Comparison of ENCODE assay signal across 12 cellular contexts in the genomic region with DNA sequence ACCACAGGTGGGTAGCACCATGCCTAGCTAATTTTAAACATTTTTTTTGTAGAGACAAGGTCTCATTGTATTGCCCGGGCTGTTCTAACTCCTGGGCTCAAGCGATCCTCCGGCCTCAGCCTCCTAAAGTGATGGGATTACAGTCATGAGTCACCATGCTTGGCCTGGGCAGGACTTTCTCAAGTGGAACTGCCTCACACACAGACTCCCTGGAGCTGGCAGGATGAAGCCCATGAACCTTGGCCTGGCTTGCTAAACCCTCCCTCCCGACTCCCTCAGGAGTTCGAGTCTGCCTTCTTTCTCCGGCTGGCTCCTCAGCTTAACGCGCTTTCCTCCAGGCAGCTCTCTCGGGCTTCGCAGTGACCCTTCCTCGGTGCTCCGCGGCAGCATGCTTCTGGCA. TPM values are rescaled to one million over a fixed set of nuclear protein-coding genes. Genes with fewer than 3 reads are reported as not detected.
A peak's percentile ranks its signal among the peaks of the same experiment; 100 is the strongest.
DNase-seq lines count a peak whose midpoint lies in the region; ATAC-seq and TF ChIP-seq lines count a peak whose summit lies in the region.
"Had no signal": no experiment of that assay in that cellular context is flagged by ENCODE, and none has a peak within 500 bp of the region (broad histone marks: within the 10 kb centered on the region; RNA-seq: fewer than 3 reads in every experiment).

No MANE protein-coding gene starts in this region.

- peak overlapping the region; percentile 97 for H3K27ac ChIP-seq in CD4-positive, CD25-positive, alpha-beta regulatory T cell (ENCODE audit: insufficient read depth, low read length, poor library complexity, severe bottlenecking)
- peak overlapping the region; percentile 98 for H3K27ac ChIP-seq in Karpas-422 (ENCODE audit: low read length)
- H3K27ac ChIP-seq: esophagus squamous epithelium had no signal

- H3K4me1 ChIP-seq in CD4-positive, CD25-positive, alpha-beta regulatory T cell (ENCODE audit: control insufficient read depth, insufficient read depth, low read length, poor library complexity, severe bottlenecking) = peaks cover 79% of the 10 kb centered on the region
- H3K4me1 ChIP-seq in Karpas-422 (ENCODE audit: low read length) = peaks cover 92% of the 10 kb centered on the region

- H3K27me3 Mint-ChIP-seq in CD4-positive, CD25-positive, alpha-beta regulatory T cell = no peaks in the 10 kb centered on the region
- H3K27me3 Mint-ChIP-seq in chondrocyte (ENCODE audit: low read depth) (no peaks in the 10 kb centered on the region), naive B cell (no peaks in the 10 kb centered on the region)

- peak overlapping the region in 2 of 4 donors; percentile 65 to 68 for H3K4me3 Mint-ChIP-seq in CD4-positive, CD25-positive, alpha-beta regulatory T cell
- H3K4me3 Mint-ChIP-seq in chondrocyte (ENCODE audit: unreplicated experiment) = no peak overlapping the region
- H3K4me3 Mint-ChIP-seq in naive B cell = peak overlapping the region in 4 of 8 donors; percentile 15 to 79 (median 36)

- DNase-seq in CD4-positive, CD25-positive, alpha-beta regulatory T cell = no peak
- DNase-seq in Karpas-422 = no peak
- no peak for DNase-seq in chondrocyte (ENCODE audit: low spot score)
- no peak for DNase-seq in naive B cell
- DNase-seq in retina = no peak
- no peak for DNase-seq in iPS-NIHi11 (ENCODE audit: low spot score)
- DNase-seq in NCI-H526 treated with DMSO at 0.1 percent for 48 hours (lab: John Stamatoyannopoulos, UW) = no peak
- DNase-seq: DMS 273 treated with DMSO at 0.1 percent for 48 hours, esophagus squamous epithelium, NCI-H774 had no signal

- H3K4me2 ChIP-seq in Karpas-422 (ENCODE audit: low read depth, low read length, poor library complexity, severe bottlenecking) = no peak overlapping the region

- peaks cover 4 to 87% (median 52%) of the 10 kb centered on the region in 4 donors for H3K4me1 Mint-ChIP-seq in CD4-positive, CD25-positive, alpha-beta regulatory T cell
- H3K4me1 Mint-ChIP-seq in chondrocyte (ENCODE audit: low read depth) (peaks cover 53% of the 10 kb centered on the region), naive B cell (peaks cover 53 to 89% (median 74%) of the 10 kb centered on the region in 3 donors)

- no peaks in the 10 kb centered on the region for H3K9me2 ChIP-seq in Karpas-422 (replicated peaks; ENCODE audit: insufficient read depth, low read length)

- H3K36me3 ChIP-seq in CD4-positive, CD25-positive, alpha-beta regulatory T cell (ENCODE audit: control insufficient read depth, insufficient read depth, low read length) = peaks cover 4% of the 10 kb centered on the region
- H3K36me3 ChIP-seq in Karpas-422 (ENCODE audit: insufficient read depth, low read length) = no peaks in the 10 kb centered on the region
- H3K36me3 ChIP-seq: esophagus squamous epithelium had no signal

- peak overlapping the region; percentile 79 to 100 (median 92) for H3K27ac Mint-ChIP-seq in CD4-positive, CD25-positive, alpha-beta regulatory T cell
- H3K27ac Mint-ChIP-seq in chondrocyte (ENCODE audit: unreplicated experiment) = peak overlapping the region; percentile 61
- H3K27ac Mint-ChIP-seq in naive B cell = peak overlapping the region in 5 of 6 donors; percentile 89 to 100 (median 95)

- no peak overlapping the region for H3K4me3 ChIP-seq in CD4-positive, CD25-positive, alpha-beta regulatory T cell (ENCODE audit: low read depth, low read length)
- H3K4me3 ChIP-seq in Karpas-422 (ENCODE audit: low read length) = no peak overlapping the region
- H3K4me3 ChIP-seq: esophagus squamous epithelium, lung had no signal

- peaks cover 60% of the 10 kb centered on the region for H3K79me2 ChIP-seq in Karpas-422 (ENCODE audit: low read length)

- no peak for ATAC-seq in CD4-positive, CD25-positive, alpha-beta regulatory T cell (ENCODE audit: low read depth in 2 of 2)
- ATAC-seq in naive B cell (ENCODE audit: low read depth in 2 of 2) (no peak), GM21723 (IDR thresholded peaks at IDR 0.05; ENCODE audit: unreplicated experiment) (no peak)

- no peak overlapping the region for H3K9ac ChIP-seq in Karpas-422 (ENCODE audit: low read length)

- peaks cover 2% of the 10 kb centered on the region; the same call in 1 of the 2 replicates for H4K20me1 ChIP-seq in Karpas-422 (ENCODE audit: insufficient read depth, low read depth, low read length)

- no peak for TF ChIP-seq CTCF in chondrocyte (IDR thresholded peaks at IDR 0.05)

- no peak overlapping the region for H2AFZ ChIP-seq in Karpas-422 (ENCODE audit: low read length)

- no peaks in the 10 kb centered on the region for H3K9me3 ChIP-seq in CD4-positive, CD25-positive, alpha-beta regulatory T cell (ENCODE audit: control insufficient read depth in 2 of 2, low read length in 2 of 2)
- no peaks in the 10 kb centered on the region for H3K9me3 ChIP-seq in Karpas-422 (ENCODE audit: low read length)
- H3K9me3 ChIP-seq: esophagus squamous epithelium had no signal

- peaks cover 3% of the 10 kb centered on the region for H3K36me3 Mint-ChIP-seq in CD4-positive, CD25-positive, alpha-beta regulatory T cell
- peaks cover 3% of the 10 kb centered on the region for H3K36me3 Mint-ChIP-seq in chondrocyte (ENCODE audit: low read depth)
- H3K36me3 Mint-ChIP-seq in naive B cell = no peaks in the 10 kb centered on the region

- no peaks in the 10 kb centered on the region for H3K9me3 Mint-ChIP-seq in CD4-positive, CD25-positive, alpha-beta regulatory T cell
- no peaks in the 10 kb centered on the region for H3K9me3 Mint-ChIP-seq in chondrocyte (ENCODE audit: low read depth)
- no peaks in the 10 kb centered on the region for H3K9me3 Mint-ChIP-seq in naive B cell

- H3K27me3 ChIP-seq in CD4-positive, CD25-positive, alpha-beta regulatory T cell (ENCODE audit: control insufficient read depth, insufficient read depth, low read length) = no peaks in the 10 kb centered on the region
- no peaks in the 10 kb centered on the region for H3K27me3 ChIP-seq in Karpas-422 (ENCODE audit: low read length)

RNA-seq across cellular contexts. Expression of a gene that starts 7.7 kb away (rescaled TPM):
- total RNA-seq in CD4-positive, CD25-positive, alpha-beta regulatory T cell = 140 TPM
- polyA plus RNA-seq in CD4-positive, CD25-positive, alpha-beta regulatory T cell = 10 to 100 TPM; 25.7 to 32.3 (median 27.7) TPM
- total RNA-seq in Karpas-422 (2014; rRNA removed; shearing (Covaris generic); ENCODE audit: low replicate concordance) = 59.9 and 81.7 TPM in 2 replicates
- 83.7 to 99.2 TPM (median 98.5 TPM) in 3 replicates for total RNA-seq in chondrocyte
- polyA plus RNA-seq in naive B cell (ENCODE audit: low read depth in 6 of 6) = 10 to 100 TPM in 5 of 6 donors, 1 to 10 TPM in 1; 6.9 to 44.5 (median 20.8) TPM
